In the genomic region with DNA sequence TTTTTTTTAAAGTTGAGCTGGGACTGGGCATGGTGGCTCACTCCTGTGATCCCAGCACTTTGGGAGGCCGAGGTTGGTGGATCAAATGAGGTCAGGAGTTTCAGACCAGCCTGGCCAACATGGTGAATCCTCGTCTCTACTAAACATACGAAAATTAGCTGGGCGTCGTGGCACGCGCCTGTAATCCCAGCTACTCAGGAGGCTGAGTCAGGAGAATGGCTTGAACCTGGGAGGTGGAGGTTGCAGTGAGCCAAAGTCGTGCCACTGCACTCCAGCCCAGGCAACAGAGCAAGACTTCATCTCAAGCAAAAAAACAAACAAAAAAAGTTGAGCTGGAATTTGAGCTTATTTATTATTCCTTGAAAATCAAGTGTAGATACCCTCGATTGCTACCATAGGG, we compare ENCODE assay signal across 4 cellular contexts. TPM values are rescaled to one million over a fixed set of nuclear protein-coding genes. Genes with fewer than 3 reads are reported as not detected.
"Had no signal": no experiment of that assay in that cellular context is flagged by ENCODE, and none has a peak within 500 bp of the region (broad histone marks: within the 10 kb centered on the region; RNA-seq: fewer than 3 reads in every experiment).

No MANE protein-coding gene starts in this region.

RNA-seq across cellular contexts. Expression of gene KCNJ15, which starts 21.5 kb away (rescaled TPM):
- total RNA-seq: activated CD4-positive, alpha-beta T cell treated with anti-CD3 and anti-CD28 coated beads, Interleukin-2, amount 10 ng/mL, durations not matched to agents 7 days and 5 days; activated CD8-positive, alpha-beta T cell treated with anti-CD3 and anti-CD28 coated beads, Interleukin-2, amount 10 ng/mL, durations not matched to agents 7 days and 5 days; activated naive CD8-positive, alpha-beta T cell treated with anti-CD3 and anti-CD28 coated beads, Interleukin-2, amount 10 ng/mL, durations not matched to agents 7 days and 5 days; OCI-LY7 had no signal
